Comparison of ENCODE assay signal across 2 cellular contexts in the genomic region with DNA sequence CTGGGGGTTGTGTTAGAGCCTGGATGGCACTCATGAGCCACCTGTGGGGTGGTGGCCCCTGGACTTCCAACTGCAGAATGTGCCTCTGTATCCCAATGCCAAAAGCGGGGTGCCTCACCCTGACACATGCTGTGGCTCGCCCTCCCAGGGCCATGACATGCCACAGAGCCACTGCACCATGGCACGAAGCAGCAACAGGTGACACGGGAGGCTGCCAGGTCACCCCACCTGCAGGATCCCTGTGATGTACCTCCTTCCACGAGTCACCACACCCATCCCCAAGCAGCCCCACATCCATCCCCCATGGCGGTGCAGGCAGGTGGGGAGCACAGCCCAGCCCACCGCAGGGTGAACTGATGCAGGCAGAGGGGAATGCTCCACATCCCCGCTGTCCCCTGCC.
TF ChIP-seq lines count a peak whose summit lies in the region.

No MANE protein-coding gene starts in this region.

TF ChIP-seq in HEK293, 187 proteins besides CTCF, POLR2A, EP300 and RAD21:
- no peak for TF ChIP-seq ZNF214 (tag by site-specific recombination; IDR thresholded peaks at IDR 0.05; ENCODE audit: borderline replicate concordance)
- TF ChIP-seq ZNF768 (tag by site-specific recombination; IDR thresholded peaks at IDR 0.05): no peak
- TF ChIP-seq, protein P1, sequence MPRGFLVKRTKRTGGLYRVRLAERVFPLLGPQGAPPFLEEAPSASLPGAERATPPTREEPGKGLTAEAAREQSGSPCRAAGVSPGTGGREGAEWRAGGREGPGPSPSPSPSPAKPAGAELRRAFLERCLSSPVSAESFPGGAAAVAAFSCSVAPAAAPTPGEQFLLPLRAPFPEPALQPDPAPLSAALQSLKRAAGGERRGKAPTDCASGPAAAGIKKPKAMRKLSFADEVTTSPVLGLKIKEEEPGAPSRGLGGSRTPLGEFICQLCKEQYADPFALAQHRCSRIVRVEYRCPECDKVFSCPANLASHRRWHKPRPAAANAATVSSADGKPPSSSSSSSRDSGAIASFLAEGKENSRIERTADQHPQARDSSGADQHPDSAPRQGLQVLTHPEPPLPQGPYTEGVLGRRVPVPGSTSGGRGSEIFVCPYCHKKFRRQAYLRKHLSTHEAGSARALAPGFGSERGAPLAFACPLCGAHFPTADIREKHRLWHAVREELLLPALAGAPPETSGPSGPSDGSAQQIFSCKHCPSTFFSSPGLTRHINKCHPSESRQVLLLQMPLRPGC (tag by site-specific recombination; IDR thresholded peaks at IDR 0.05): no peak
- peak; percentile 90 for TF ChIP-seq SCRT2 (tag by site-specific recombination; IDR thresholded peaks at IDR 0.05)
- TF ChIP-seq ZFP41 (tag by site-specific recombination; IDR thresholded peaks at IDR 0.05; ENCODE audit: borderline replicate concordance): no peak
- peak; percentile 57; the same call in 1 of the 2 replicates for TF ChIP-seq SCRT1 (tag by site-specific recombination; IDR thresholded peaks at IDR 0.05; ENCODE audit: borderline replicate concordance)
- TF ChIP-seq, protein P2, sequence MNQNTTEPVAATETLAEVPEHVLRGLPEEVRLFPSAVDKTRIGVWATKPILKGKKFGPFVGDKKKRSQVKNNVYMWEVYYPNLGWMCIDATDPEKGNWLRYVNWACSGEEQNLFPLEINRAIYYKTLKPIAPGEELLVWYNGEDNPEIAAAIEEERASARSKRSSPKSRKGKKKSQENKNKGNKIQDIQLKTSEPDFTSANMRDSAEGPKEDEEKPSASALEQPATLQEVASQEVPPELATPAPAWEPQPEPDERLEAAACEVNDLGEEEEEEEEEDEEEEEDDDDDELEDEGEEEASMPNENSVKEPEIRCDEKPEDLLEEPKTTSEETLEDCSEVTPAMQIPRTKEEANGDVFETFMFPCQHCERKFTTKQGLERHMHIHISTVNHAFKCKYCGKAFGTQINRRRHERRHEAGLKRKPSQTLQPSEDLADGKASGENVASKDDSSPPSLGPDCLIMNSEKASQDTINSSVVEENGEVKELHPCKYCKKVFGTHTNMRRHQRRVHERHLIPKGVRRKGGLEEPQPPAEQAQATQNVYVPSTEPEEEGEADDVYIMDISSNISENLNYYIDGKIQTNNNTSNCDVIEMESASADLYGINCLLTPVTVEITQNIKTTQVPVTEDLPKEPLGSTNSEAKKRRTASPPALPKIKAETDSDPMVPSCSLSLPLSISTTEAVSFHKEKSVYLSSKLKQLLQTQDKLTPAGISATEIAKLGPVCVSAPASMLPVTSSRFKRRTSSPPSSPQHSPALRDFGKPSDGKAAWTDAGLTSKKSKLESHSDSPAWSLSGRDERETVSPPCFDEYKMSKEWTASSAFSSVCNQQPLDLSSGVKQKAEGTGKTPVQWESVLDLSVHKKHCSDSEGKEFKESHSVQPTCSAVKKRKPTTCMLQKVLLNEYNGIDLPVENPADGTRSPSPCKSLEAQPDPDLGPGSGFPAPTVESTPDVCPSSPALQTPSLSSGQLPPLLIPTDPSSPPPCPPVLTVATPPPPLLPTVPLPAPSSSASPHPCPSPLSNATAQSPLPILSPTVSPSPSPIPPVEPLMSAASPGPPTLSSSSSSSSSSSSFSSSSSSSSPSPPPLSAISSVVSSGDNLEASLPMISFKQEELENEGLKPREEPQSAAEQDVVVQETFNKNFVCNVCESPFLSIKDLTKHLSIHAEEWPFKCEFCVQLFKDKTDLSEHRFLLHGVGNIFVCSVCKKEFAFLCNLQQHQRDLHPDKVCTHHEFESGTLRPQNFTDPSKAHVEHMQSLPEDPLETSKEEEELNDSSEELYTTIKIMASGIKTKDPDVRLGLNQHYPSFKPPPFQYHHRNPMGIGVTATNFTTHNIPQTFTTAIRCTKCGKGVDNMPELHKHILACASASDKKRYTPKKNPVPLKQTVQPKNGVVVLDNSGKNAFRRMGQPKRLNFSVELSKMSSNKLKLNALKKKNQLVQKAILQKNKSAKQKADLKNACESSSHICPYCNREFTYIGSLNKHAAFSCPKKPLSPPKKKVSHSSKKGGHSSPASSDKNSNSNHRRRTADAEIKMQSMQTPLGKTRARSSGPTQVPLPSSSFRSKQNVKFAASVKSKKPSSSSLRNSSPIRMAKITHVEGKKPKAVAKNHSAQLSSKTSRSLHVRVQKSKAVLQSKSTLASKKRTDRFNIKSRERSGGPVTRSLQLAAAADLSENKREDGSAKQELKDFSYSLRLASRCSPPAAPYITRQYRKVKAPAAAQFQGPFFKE (tag by site-specific recombination; IDR thresholded peaks at IDR 0.05; ENCODE audit: borderline replicate concordance): no peak

TF ChIP-seq in H1, 55 proteins besides CTCF, POLR2A, EP300 and RAD21:
- TF ChIP-seq, protein P3, sequence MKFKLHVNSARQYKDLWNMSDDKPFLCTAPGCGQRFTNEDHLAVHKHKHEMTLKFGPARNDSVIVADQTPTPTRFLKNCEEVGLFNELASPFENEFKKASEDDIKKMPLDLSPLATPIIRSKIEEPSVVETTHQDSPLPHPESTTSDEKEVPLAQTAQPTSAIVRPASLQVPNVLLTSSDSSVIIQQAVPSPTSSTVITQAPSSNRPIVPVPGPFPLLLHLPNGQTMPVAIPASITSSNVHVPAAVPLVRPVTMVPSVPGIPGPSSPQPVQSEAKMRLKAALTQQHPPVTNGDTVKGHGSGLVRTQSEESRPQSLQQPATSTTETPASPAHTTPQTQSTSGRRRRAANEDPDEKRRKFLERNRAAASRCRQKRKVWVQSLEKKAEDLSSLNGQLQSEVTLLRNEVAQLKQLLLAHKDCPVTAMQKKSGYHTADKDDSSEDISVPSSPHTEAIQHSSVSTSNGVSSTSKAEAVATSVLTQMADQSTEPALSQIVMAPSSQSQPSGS (IDR thresholded peaks at IDR 0.05; ENCODE audit: low read length): no peak
- no peak for TF ChIP-seq SIN3A (conservative IDR thresholded peaks at IDR 0.05 in 1 of 2, IDR thresholded peaks at IDR 0.05 in 1 of 2; ENCODE audit: low read depth in 1 of 2, low read length in 2 of 2)
- no peak for TF ChIP-seq CHD2 (IDR thresholded peaks at IDR 0.05; ENCODE audit: low read length)
- TF ChIP-seq RFX5 (IDR thresholded peaks at IDR 0.05; ENCODE audit: borderline replicate concordance, low read depth, low read length): no peak
- TF ChIP-seq TAF7 (optimal IDR thresholded peaks at IDR 0.05; ENCODE audit: borderline replicate concordance, low read depth, low read length): no peak
- no peak for TF ChIP-seq POU5F1 (IDR thresholded peaks at IDR 0.05; ENCODE audit: low read depth, low read length)
- TF ChIP-seq RNF2 (IDR thresholded peaks at IDR 0.05; ENCODE audit: borderline replicate concordance, low read depth, low read length, missing control alignments, poor library complexity, severe bottlenecking): no peak
- TF ChIP-seq YY1 (IDR thresholded peaks at IDR 0.05; ENCODE audit: low read depth, low read length): no peak
- no peak for TF ChIP-seq ASH2L (IDR thresholded peaks at IDR 0.05; ENCODE audit: low read length)
- no peak for TF ChIP-seq SP2 (IDR thresholded peaks at IDR 0.05; ENCODE audit: low read length)
- TF ChIP-seq, protein P4, sequence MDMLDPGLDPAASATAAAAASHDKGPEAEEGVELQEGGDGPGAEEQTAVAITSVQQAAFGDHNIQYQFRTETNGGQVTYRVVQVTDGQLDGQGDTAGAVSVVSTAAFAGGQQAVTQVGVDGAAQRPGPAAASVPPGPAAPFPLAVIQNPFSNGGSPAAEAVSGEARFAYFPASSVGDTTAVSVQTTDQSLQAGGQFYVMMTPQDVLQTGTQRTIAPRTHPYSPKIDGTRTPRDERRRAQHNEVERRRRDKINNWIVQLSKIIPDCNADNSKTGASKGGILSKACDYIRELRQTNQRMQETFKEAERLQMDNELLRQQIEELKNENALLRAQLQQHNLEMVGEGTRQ (IDR thresholded peaks at IDR 0.05; ENCODE audit: low read length): no peak
- no peak for TF ChIP-seq SUZ12 (IDR thresholded peaks at IDR 0.05; ENCODE audit: low read length)
- no peak for TF ChIP-seq BACH1 (IDR thresholded peaks at IDR 0.05; ENCODE audit: low read length)
